In the genomic region with DNA sequence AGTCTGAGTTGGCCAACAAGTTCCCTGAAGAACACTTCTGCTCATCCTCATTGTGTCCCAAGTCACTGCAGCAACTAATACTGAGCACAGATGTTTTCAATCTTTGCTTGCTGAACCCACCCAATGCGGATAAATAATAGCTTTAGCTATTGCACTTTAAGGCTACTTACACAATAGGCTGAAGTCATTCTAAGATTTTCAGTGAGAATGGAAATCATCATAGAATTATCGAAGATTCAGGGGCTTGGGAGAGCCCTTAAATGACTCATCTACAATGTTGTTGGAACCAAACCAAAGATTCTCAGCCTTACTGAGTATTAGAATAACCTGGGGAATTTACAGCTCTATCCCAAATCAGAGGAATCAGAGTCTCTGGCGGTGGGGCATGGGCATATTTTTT, we compare ENCODE assay signal across 17 cellular contexts. TPM values are rescaled to one million over a fixed set of nuclear protein-coding genes. Genes with fewer than 3 reads are reported as not detected.
"Had no signal": no experiment of that assay in that cellular context is flagged by ENCODE, and none has a peak within 500 bp of the region (broad histone marks: within the 10 kb centered on the region; RNA-seq: fewer than 3 reads in every experiment).

No MANE protein-coding gene starts in this region.

- H3K4me1 ChIP-seq: ascending aorta, lower lobe of right lung, sigmoid colon, spleen had no signal

- H3K9me3 ChIP-seq: ascending aorta, lower lobe of right lung, sigmoid colon, thoracic aorta had no signal

- ATAC-seq: activated naive CD4-positive, alpha-beta T cell treated with anti-CD3 and anti-CD28 coated beads, Interleukin-2, amount 50 U/mL, for 72 hours; left lobe of liver; lower lobe of right lung had no signal

- H3K36me3 ChIP-seq: ascending aorta, lower lobe of right lung, sigmoid colon, spleen, thoracic aorta had no signal

- DNase-seq: activated gamma-delta T cell treated with Interleukin-2 at 50 U/mL for 16 hours; activated T-cell treated with anti-CD3 and anti-CD28 coated beads, Interleukin-2, amount 50 U/mL, for 1 hour; cortex of kidney; lower lobe of right lung; naive B cell; retina; sigmoid colon; spleen; stimulated activated CD4-positive, alpha-beta T cell treated with anti-CD3 and anti-CD28 coated beads, Interleukin-4, amount 100 ng/mL, for 1 hour; stimulated activated naive CD4-positive, alpha-beta T cell; T-helper 1 cell had no signal

- H3K27me3 ChIP-seq: ascending aorta, sigmoid colon, spleen had no signal

- H3K27ac ChIP-seq: ascending aorta, lower lobe of right lung, sigmoid colon, spleen, thoracic aorta had no signal

- H3K4me3 ChIP-seq: ascending aorta, lower lobe of right lung, sigmoid colon, spleen, thoracic aorta had no signal

RNA-seq across cellular contexts. Expression of a gene that starts 51.2 kb away (rescaled TPM):
- total RNA-seq: ascending aorta, bronchial epithelial cell, fibroblast of villous mesenchyme had no signal
